Comparison of ENCODE assay signal across 18 cellular contexts in genomic region chr1:45793942-45794604, GRCh38. TPM values are rescaled to one million over a fixed set of nuclear protein-coding genes. Genes with fewer than 3 reads are reported as not detected.
DNase-seq lines count a peak whose midpoint lies in the region; ATAC-seq and TF ChIP-seq lines count a peak whose summit lies in the region.
"Had no signal": no experiment of that assay in that cellular context is flagged by ENCODE, and none has a peak within 500 bp of the region (broad histone marks: within the 10 kb centered on the region; RNA-seq: fewer than 3 reads in every experiment).

No MANE protein-coding gene starts in this region.

- peaks cover 0 to 3% of the 10 kb centered on the region in 2 donors for H3K4me1 ChIP-seq in neuronal stem cell (ENCODE audit: control insufficient read depth in 2 of 2, insufficient read depth in 1 of 2, low read depth in 1 of 2, low read length in 2 of 2)
- no peaks in the 10 kb centered on the region for H3K4me1 ChIP-seq in CD8-positive, alpha-beta memory T cell (ENCODE audit: insufficient read depth, low read length)
- H3K4me1 ChIP-seq: sigmoid colon had no signal

- H2AFZ ChIP-seq in neuronal stem cell (ENCODE audit: low read length), result no peak overlapping the region

- no peak overlapping the region for H2BK5ac ChIP-seq in neuronal stem cell (ENCODE audit: low read length)

- CTCF ChIA-PET in CD8-positive, alpha-beta memory T cell (lab: Charles Lee), result no interaction called here

- peak overlapping the region; percentile 91 for H3K18ac ChIP-seq in neuronal stem cell (ENCODE audit: low read length)

- no peaks in the 10 kb centered on the region for H3K9me3 ChIP-seq in neuronal stem cell (replicated peaks in 1 of 2; ENCODE audit: control insufficient read depth in 2 of 2, insufficient read depth in 1 of 2, low read depth in 1 of 2, low read length in 2 of 2)
- H3K9me3 ChIP-seq in CD8-positive, alpha-beta memory T cell (ENCODE audit: low read length), result no peaks in the 10 kb centered on the region
- H3K9me3 ChIP-seq: sigmoid colon had no signal

- DNase-seq in NAMALWA (ENCODE audit: low spot score), result peak; percentile 23
- no peak for DNase-seq in neuronal stem cell (ENCODE audit: low spot score)
- DNase-seq in erythroblast (lab: John Stamatoyannopoulos, UW), result no peak
- DNase-seq in CD8-positive, alpha-beta memory T cell, result no peak
- no peak for DNase-seq in SW480 (ENCODE audit: low spot score)
- DNase-seq: activated CD4-positive, alpha-beta T cell treated with anti-CD3 and anti-CD28 coated beads, Interleukin-2, amount 50 U/mL, for 4 hours; amniotic stem cell; CD4-positive, CD25-positive, alpha-beta regulatory T cell; hypothalamus; NCI-H446; nephron progenitor cell; sigmoid colon; stimulated activated naive CD8-positive, alpha-beta T cell treated with anti-CD3 and anti-CD28 coated beads, Interleukin-15, amount 100 ng/mL, for 72 hours; T1000 had no signal

- H3K14ac ChIP-seq in neuronal stem cell (ENCODE audit: low read length), result no peak overlapping the region

- H3K23ac ChIP-seq in neuronal stem cell (ENCODE audit: low read depth, low read length, poor library complexity), result no peak overlapping the region

- no CpG with 5 or more reads among the region's 7 CpGs for WGBS in neuronal stem cell (ENCODE audit: extremely low coverage in 2 of 2, insufficient read length in 2 of 2, insufficient replicate concordance in 1 of 2), 2 donors

- H2BK12ac ChIP-seq in neuronal stem cell (ENCODE audit: low read length), result no peak overlapping the region

- TF ChIP-seq POLR2A in erythroblast (IDR thresholded peaks at IDR 0.05; ENCODE audit: low read length), result no peak

- TF ChIP-seq CTCF in GM12873 (IDR thresholded peaks at IDR 0.05; ENCODE audit: insufficient read depth, low read depth, low read length, missing control alignments) (peak; percentile 5), VCaP (conservative IDR thresholded peaks at IDR 0.05) (peak; percentile 35; the same call in 1 of the 2 replicates)

- H3K4me1 Mint-ChIP-seq in CD8-positive, alpha-beta memory T cell, result no peaks in the 10 kb centered on the region
- H3K4me1 Mint-ChIP-seq: CD4-positive, CD25-positive, alpha-beta regulatory T cell; stimulated activated naive CD8-positive, alpha-beta T cell treated with anti-CD3 and anti-CD28 coated beads, Interleukin-15, amount 100 ng/mL, for 72 hours had no signal

- POLR2A ChIA-PET in CD8-positive, alpha-beta memory T cell (lab: Charles Lee), result no interaction called here

- H3K36me3 Mint-ChIP-seq in CD8-positive, alpha-beta memory T cell, result no peaks in the 10 kb centered on the region
- H3K36me3 Mint-ChIP-seq: CD4-positive, CD25-positive, alpha-beta regulatory T cell had no signal

- H4K91ac ChIP-seq in neuronal stem cell (ENCODE audit: low read depth, low read length, poor library complexity), result no peak overlapping the region

- H2BK120ac ChIP-seq in neuronal stem cell (ENCODE audit: low read depth, low read length), result no peak overlapping the region

- ATAC-seq in HG03175 (IDR thresholded peaks at IDR 0.05; ENCODE audit: unreplicated experiment), result no peak
- ATAC-seq: stimulated activated naive CD8-positive, alpha-beta T cell treated with anti-CD3 and anti-CD28 coated beads, Interleukin-15, amount 100 ng/mL, for 72 hours had no signal

- H2BK15ac ChIP-seq in neuronal stem cell (ENCODE audit: low read length), result no peak overlapping the region

- no peak overlapping the region for H3K9ac ChIP-seq in neuronal stem cell (ENCODE audit: low read depth, low read length, poor library complexity)

- no peaks in the 10 kb centered on the region for H3K79me1 ChIP-seq in neuronal stem cell (ENCODE audit: low read depth, low read length)

- no peaks in the 10 kb centered on the region for H3K27me3 ChIP-seq in neuronal stem cell (ENCODE audit: control insufficient read depth in 3 of 3, insufficient read depth in 3 of 3, low read depth in 1 of 3, low read length in 3 of 3)
- no peaks in the 10 kb centered on the region for H3K27me3 ChIP-seq in CD8-positive, alpha-beta memory T cell (ENCODE audit: insufficient read depth, low read length, poor library complexity, severe bottlenecking)
- H3K27me3 ChIP-seq: sigmoid colon had no signal

- H3K4me3 ChIP-seq in neuronal stem cell (ENCODE audit: low read length in 2 of 2), result no peak overlapping the region
- no peak overlapping the region for H3K4me3 ChIP-seq in CD8-positive, alpha-beta memory T cell (ENCODE audit: low read length)
- H3K4me3 ChIP-seq: sigmoid colon had no signal

- H3K9me3 Mint-ChIP-seq in CD8-positive, alpha-beta memory T cell, result no peaks in the 10 kb centered on the region
- H3K9me3 Mint-ChIP-seq: activated T-helper 1 cell treated with anti-CD3 and anti-CD28 coated beads, Interleukin-12 subunit alpha, Interleukin-12 subunit beta, Interleukin-2, Interleukin-4 antibody, amounts not matched to agents 30 ng/mL and 10 ng/mL and 1 ng/mL, durations not matched to agents 14 hours and 24 hours and 36 hours; CD4-positive, CD25-positive, alpha-beta regulatory T cell; nephron progenitor cell; stimulated activated naive CD8-positive, alpha-beta T cell treated with anti-CD3 and anti-CD28 coated beads, Interleukin-15, amount 100 ng/mL, for 72 hours had no signal

- H4K8ac ChIP-seq in neuronal stem cell (ENCODE audit: low read depth, low read length), result no peak overlapping the region

- no peak overlapping the region for H3K4me2 ChIP-seq in neuronal stem cell (ENCODE audit: insufficient read depth, low read length, poor library complexity, severe bottlenecking)

- H3K27me3 Mint-ChIP-seq in CD8-positive, alpha-beta memory T cell, result peaks cover 5 to 22% of the 10 kb centered on the region in 2 donors

- H3K4ac ChIP-seq in neuronal stem cell (ENCODE audit: low read length), result no peak overlapping the region

- H3K27ac Mint-ChIP-seq in CD8-positive, alpha-beta memory T cell, result no peak overlapping the region
- H3K27ac Mint-ChIP-seq: activated T-helper 1 cell treated with anti-CD3 and anti-CD28 coated beads, Interleukin-12 subunit alpha, Interleukin-12 subunit beta, Interleukin-2, Interleukin-4 antibody, amounts not matched to agents 30 ng/mL and 10 ng/mL and 1 ng/mL, durations not matched to agents 14 hours and 24 hours and 36 hours; CD4-positive, CD25-positive, alpha-beta regulatory T cell; nephron progenitor cell had no signal

- no peak overlapping the region for H3K4me3 Mint-ChIP-seq in CD8-positive, alpha-beta memory T cell
- H3K4me3 Mint-ChIP-seq: activated T-helper 1 cell treated with anti-CD3 and anti-CD28 coated beads, Interleukin-12 subunit alpha, Interleukin-12 subunit beta, Interleukin-2, Interleukin-4 antibody, amounts not matched to agents 30 ng/mL and 10 ng/mL and 1 ng/mL, durations not matched to agents 14 hours and 24 hours and 36 hours; CD4-positive, CD25-positive, alpha-beta regulatory T cell; nephron progenitor cell had no signal

- H2AK5ac ChIP-seq in neuronal stem cell (ENCODE audit: low read depth, low read length), result no peak overlapping the region

- H3K27ac ChIP-seq in VCaP (no peak overlapping the region), neuronal stem cell (replicated peaks; ENCODE audit: low read length) (no peak overlapping the region)
- H3K27ac ChIP-seq in CD8-positive, alpha-beta memory T cell (ENCODE audit: low read depth, low read length), result no peak overlapping the region
- H3K27ac ChIP-seq: sigmoid colon had no signal

- no peaks in the 10 kb centered on the region for H3K36me3 ChIP-seq in neuronal stem cell (replicated peaks in 1 of 2; ENCODE audit: control insufficient read depth in 2 of 2, insufficient read depth in 2 of 2, low read length in 2 of 2)
- no peaks in the 10 kb centered on the region for H3K36me3 ChIP-seq in CD8-positive, alpha-beta memory T cell (ENCODE audit: insufficient read depth, low read length)
- H3K36me3 ChIP-seq: sigmoid colon had no signal

RNA-seq across cellular contexts. Expression of gene MAST2, which starts 9.3 kb away (rescaled TPM):
- 18.6 TPM for polyA plus RNA-seq in neuronal stem cell (2013, experiment 1 of 2)
- polyA plus RNA-seq in neuronal stem cell (2013, experiment 2 of 2), result 17.9 TPM
- total RNA-seq in CD8-positive, alpha-beta memory T cell, result 10 to 100 TPM; 29.5 to 29.9 TPM
- 5.6 TPM for polyA plus RNA-seq in CD8-positive, alpha-beta memory T cell

RNA-seq across cellular contexts. Expression of gene IPP, which starts 43.6 kb away (rescaled TPM):
- polyA plus RNA-seq in neuronal stem cell (2013, experiment 1 of 2), result 10.5 TPM
- polyA plus RNA-seq in neuronal stem cell (2013, experiment 2 of 2), result 8.8 TPM
- 10 to 100 TPM; 18.3 to 19.4 TPM for total RNA-seq in CD8-positive, alpha-beta memory T cell
- 15.0 TPM for polyA plus RNA-seq in CD8-positive, alpha-beta memory T cell
